In the genomic region with DNA sequence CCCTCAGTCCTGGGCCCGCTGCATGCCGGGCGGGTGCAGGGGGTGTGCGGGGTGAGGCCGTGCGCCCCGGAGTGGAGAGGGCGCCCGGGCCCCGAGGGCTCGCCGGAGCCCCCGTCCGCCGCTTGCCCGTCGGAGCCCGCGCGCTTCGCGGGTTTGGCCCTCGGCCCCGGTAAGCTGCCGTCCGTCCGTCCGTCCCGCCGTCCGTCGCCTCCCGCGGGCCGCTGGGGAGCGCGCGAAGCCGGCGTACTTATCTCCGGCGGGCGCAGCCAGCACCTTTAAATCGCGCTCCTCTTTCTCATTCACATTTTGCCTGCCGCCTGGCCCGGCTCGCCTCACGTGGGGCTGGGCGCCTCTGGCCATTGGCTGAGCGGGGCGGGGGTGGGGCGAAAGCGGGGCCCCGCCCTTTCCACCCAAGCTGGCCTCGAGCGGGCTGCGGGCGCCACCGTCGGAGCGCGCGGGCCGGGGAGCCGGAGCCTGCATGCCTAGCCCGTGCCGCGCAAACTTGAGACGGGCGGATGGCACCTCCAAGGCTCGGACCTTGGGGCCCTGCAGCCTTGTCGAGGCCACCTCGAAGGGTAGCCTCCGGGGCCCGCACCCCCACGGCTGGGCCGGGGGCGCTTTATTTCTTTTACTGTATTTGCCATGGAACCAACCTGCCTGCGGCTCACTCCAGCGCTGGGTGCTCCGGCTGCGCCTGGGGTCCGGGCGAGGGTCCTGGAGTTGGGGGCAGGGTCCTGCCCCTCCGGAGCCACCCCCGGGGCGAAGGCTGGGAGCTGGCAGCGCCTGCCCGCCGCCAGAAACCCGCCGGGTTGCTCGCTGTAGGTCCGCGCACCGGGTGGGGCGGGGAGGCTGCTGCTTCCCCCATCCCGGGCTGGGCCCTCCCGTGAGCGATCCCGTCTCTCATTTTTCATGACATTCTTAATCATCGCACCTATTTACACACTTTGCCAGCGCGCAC, we compare ENCODE assay signal across 8 cellular contexts. TPM values are rescaled to one million over a fixed set of nuclear protein-coding genes. Genes with fewer than 3 reads are reported as not detected.
DNase-seq lines count a peak whose midpoint lies in the region; ATAC-seq and TF ChIP-seq lines count a peak whose summit lies in the region.

A gene (minus strand): TSS at position 277 of the 958 bp plus-strand sequence. CDS start 415 bp downstream, outside the sequence.

- peak within 1 kb of the TSS; percentile 68 to 87 (median 77) for H3K4me3 Mint-ChIP-seq in brain

- peaks cover 56% of the 10 kb centered on the region for H3K4me1 Mint-ChIP-seq in brain

- no peak for TF ChIP-seq POLR2A in upper lobe of left lung (IDR thresholded peaks at IDR 0.05)

- no peak within 1 kb of the TSS for H3K27ac ChIP-seq in upper lobe of left lung

- no peak for TF ChIP-seq CTCF in brain (conservative IDR thresholded peaks at IDR 0.05)
- no peak for TF ChIP-seq CTCF in upper lobe of left lung (IDR thresholded peaks at IDR 0.05)

- 3 to 8% methylated on average over 38 to 42 of the region's 105 CpGs for WGBS in upper lobe of left lung, 2 donors

- in situ Hi-C loops in G401 (cut with HindIII; ENCODE audit: low sequenced_read_pairs), result no loop called here

- peaks cover 95% of the 10 kb centered on the region for H3K27me3 Mint-ChIP-seq in brain

- DNase-seq in G401 (ENCODE audit: low spot score) (peak; percentile 53), NCI-H2171 (lab: John Stamatoyannopoulos, UW) (peak; percentile 75), kidney tubule cell (ENCODE audit: low spot score) (peak; percentile 75), upper lobe of left lung (peak in 1 of 2 donors; percentile 86), left lobe of liver (ENCODE audit: low spot score) (no peak)

- H3K36me3 ChIP-seq in upper lobe of left lung, result no peaks in the 10 kb centered on the region

- H3K27me3 ChIP-seq in upper lobe of left lung, result peaks cover 4 to 91% (median 70%) of the 10 kb centered on the region in 4 donors

- peak in 1 of 2 donors; percentile 44 for ATAC-seq in upper lobe of left lung (ENCODE audit: low FRiP score in 2 of 2)
- no peak for ATAC-seq in HG03460 (IDR thresholded peaks at IDR 0.05; ENCODE audit: unreplicated experiment)
- ATAC-seq in left lobe of liver, result no peak
- ATAC-seq in HG03354 (IDR thresholded peaks at IDR 0.05; ENCODE audit: poor library complexity, severe bottlenecking, unreplicated experiment), result no peak

- H3K4me1 ChIP-seq in upper lobe of left lung, result peaks cover 50 to 67% (median 57%) of the 10 kb centered on the region in 4 donors

- no peaks in the 10 kb centered on the region for H3K36me3 Mint-ChIP-seq in brain

- H3K9me3 Mint-ChIP-seq in brain, result peaks cover 0 to 10% (median 0%) of the 10 kb centered on the region in 5 experiments

- peak within 1 kb of the TSS in 3 of 4 donors; percentile 18 to 42 (median 32) for H3K4me3 ChIP-seq in upper lobe of left lung

- H3K9me3 ChIP-seq in upper lobe of left lung, result no peaks in the 10 kb centered on the region

- no peak for TF ChIP-seq EP300 in upper lobe of left lung (IDR thresholded peaks at IDR 0.05)

- peak within 1 kb of the TSS in 3 of 5 experiments; percentile 44 to 91 (median 82) for H3K27ac Mint-ChIP-seq in brain

RNA-seq across cellular contexts. Expression of the gene that starts here (rescaled TPM):
- total RNA-seq in G401 (2014; rRNA removed; shearing (Covaris generic)), result 25.0 and 39.2 TPM in 2 replicates
- polyA plus RNA-seq in brain (ENCODE audit: insufficient read depth, low read depth, low replicate concordance), result not detected
- not detected for total RNA-seq in upper lobe of left lung
- total RNA-seq in left lobe of liver, result not detected

Comparison
In these comparisons a context has a peak if more than half of its experiments do, and no peak if none do; other contexts are left out.
1. RNA of the gene that starts here (total RNA-seq): 25.0 to 39.2 TPM in G401; not detected in left lobe of liver (single experiment) and not detected in upper lobe of left lung; every median in the first group is over 10 times any median in the second.